Comparison of ENCODE assay signal across 8 cellular contexts in the genomic region with DNA sequence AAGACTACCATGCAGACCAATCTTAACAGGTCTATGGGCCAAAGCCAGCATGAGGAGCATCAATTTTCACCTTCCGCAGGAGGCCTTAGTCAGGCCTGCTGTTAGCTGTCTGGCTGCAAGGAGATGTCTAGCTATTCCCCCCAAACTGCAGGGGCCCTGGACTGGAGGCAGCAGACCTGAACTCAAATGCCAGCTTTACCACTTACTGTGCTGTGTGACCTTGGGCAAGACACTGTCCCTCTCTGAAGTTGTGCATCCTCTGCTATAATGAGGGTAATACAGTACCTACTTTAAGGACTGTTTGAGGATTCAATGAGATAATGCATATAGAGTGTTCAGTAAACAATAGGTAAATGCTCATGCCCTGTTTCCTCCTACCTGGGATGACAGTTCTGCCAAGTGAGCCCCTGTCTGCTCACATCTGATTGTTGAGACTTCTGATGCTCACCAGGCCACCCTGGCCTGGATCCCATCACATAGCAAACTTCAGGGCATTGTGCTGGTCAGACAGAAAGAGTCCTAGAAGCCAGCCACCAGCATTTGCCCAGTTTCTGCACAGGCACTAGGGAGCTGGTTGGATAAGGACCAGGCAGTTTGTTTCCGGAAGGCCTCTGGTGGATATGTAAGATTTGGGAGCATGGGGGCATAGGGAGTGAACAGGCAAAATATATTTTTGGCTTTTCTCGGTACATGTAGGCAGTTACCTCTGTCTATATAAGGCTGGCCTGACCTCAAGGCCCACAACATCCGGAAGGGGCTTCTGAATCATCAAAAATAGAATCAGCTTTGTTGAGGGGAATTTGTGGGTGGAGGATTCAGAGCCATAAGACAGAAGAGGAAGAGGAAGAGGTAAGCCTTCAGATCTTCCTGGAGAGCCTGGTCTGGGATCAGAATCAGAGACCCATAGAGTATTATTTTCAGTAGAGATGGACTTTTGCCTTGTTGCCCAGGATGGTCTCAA. TPM values are rescaled to one million over a fixed set of nuclear protein-coding genes. Genes with fewer than 3 reads are reported as not detected.
DNase-seq lines count a peak whose midpoint lies in the region; ATAC-seq and TF ChIP-seq lines count a peak whose summit lies in the region.

No MANE protein-coding gene starts in this region.

- no peak for TF ChIP-seq CTCF in GM13976 (IDR thresholded peaks at IDR 0.05; ENCODE audit: borderline replicate concordance, control extremely low read depth, extremely low read depth, insufficient read depth, missing control alignments)
- no peak for TF ChIP-seq CTCF in heart right ventricle (IDR thresholded peaks at IDR 0.05)

- H3K27me3 ChIP-seq in iPS-20b (ENCODE audit: insufficient read depth, low read length), result no peaks in the 10 kb centered on the region
- peaks cover 0 to 9% (median under 1%) of the 10 kb centered on the region in 7 donors for H3K27me3 ChIP-seq in heart right ventricle

- H3K27ac ChIP-seq in iPS-20b (ENCODE audit: low read length), result peak overlapping the region; percentile 70
- peak overlapping the region in 1 of 10 donors; percentile 39 for H3K27ac ChIP-seq in heart right ventricle

- H3K9me3 ChIP-seq in iPS-20b (ENCODE audit: insufficient read depth, low read depth, low read length) (no peaks in the 10 kb centered on the region), heart right ventricle (no peaks in the 10 kb centered on the region)

- H3K36me3 ChIP-seq in iPS-20b (ENCODE audit: insufficient read depth, low read depth, low read length) (no peaks in the 10 kb centered on the region), heart right ventricle (no peaks in the 10 kb centered on the region)

- in situ Hi-C loops in GM13976 (cut with MboI; ENCODE audit: low sequenced_read_pairs, unreplicated experiment), result no loop called here

- H3K4me1 ChIP-seq in iPS-20b (ENCODE audit: insufficient read depth, low read length) (peaks cover 28% of the 10 kb centered on the region; the same call in 1 of the 2 replicates), heart right ventricle (peaks cover 0 to 20% (median 0%) of the 10 kb centered on the region in 9 donors)

- WGBS in heart right ventricle, 2 donors, result 62 to 67% methylated on average over 4 of the region's 4 CpGs

- H3K4me3 ChIP-seq in iPS-20b (ENCODE audit: low read length) (peak overlapping the region; percentile 6; the same call in 1 of the 2 replicates), heart right ventricle (no peak overlapping the region)

- H3K9ac ChIP-seq in iPS-20b (ENCODE audit: low read depth, low read length), result peak overlapping the region; percentile 75; the same call in 1 of the 2 replicates

- ATAC-seq in HG02610 (IDR thresholded peaks at IDR 0.05; ENCODE audit: unreplicated experiment) (peak; percentile 70), heart right ventricle (no peak)

- intact Hi-C loops in heart right ventricle (cut with DNase I), result no loop called here

- DNase-seq in GM13976 (ENCODE audit: low spot score) (peak; percentile 74), NOMO-1 treated with dmso at 0.1 percent for 144 hours (lab: John Stamatoyannopoulos, UW; ENCODE audit: unreplicated experiment) (peak; percentile 82), heart right ventricle (no peak), COLO829 (ENCODE audit: low spot score) (no peak), kidney glomerular epithelial cell (lab: John Stamatoyannopoulos, UW) (no peak), anterior cingulate cortex (lab: John Stamatoyannopoulos, UW) (no peak)

RNA-seq across cellular contexts. Expression of a gene that starts 2.3 kb away (rescaled TPM):
- not detected for total RNA-seq in heart right ventricle
- polyA plus RNA-seq in heart right ventricle, result not detected

RNA-seq across cellular contexts. Expression of a gene that starts 39.4 kb away (rescaled TPM):
- 1 to 10 TPM in 9 of 10 donors, under 1 TPM in 1; 0.70 to 3.0 (median 1.6) TPM for total RNA-seq in heart right ventricle
- 1 to 10 TPM in 1 of 2 donors, under 1 TPM in 1; 0.64 to 2.9 TPM for polyA plus RNA-seq in heart right ventricle

Comparison
In these comparisons a context has a peak if more than half of its experiments do, and no peak if none do; other contexts are left out.
1. DNase-seq: peak in GM13976 (single experiment) and NOMO-1 treated with dmso at 0.1 percent for 144 hours (single experiment); none in heart right ventricle (0 of 2), COLO829 (single experiment), kidney glomerular epithelial cell (single experiment) and anterior cingulate cortex (0 of 58).